In genomic region chr22:46776876-46777608, GRCh38 we compare ENCODE assay signal across 10 cellular contexts. TPM values are rescaled to one million over a fixed set of nuclear protein-coding genes. Genes with fewer than 3 reads are reported as not detected.
DNase-seq lines count a peak whose midpoint lies in the region; ATAC-seq and TF ChIP-seq lines count a peak whose summit lies in the region.
"Had no signal": no experiment of that assay in that cellular context is flagged by ENCODE, and none has a peak within 500 bp of the region (broad histone marks: within the 10 kb centered on the region; RNA-seq: fewer than 3 reads in every experiment).

No MANE protein-coding gene starts in this region.

- H3K9me2 ChIP-seq in SU-DHL-6 (replicated peaks; ENCODE audit: insufficient read depth, low read length), result no peaks in the 10 kb centered on the region

- H3K9me3 Mint-ChIP-seq in endothelial cell (ENCODE audit: unreplicated experiment), result no peaks in the 10 kb centered on the region
- no peaks in the 10 kb centered on the region for H3K9me3 Mint-ChIP-seq in stimulated activated naive CD8-positive, alpha-beta T cell treated with anti-CD3 and anti-CD28 coated beads, Interleukin-15, amount 100 ng/mL, for 72 hours

- no peak for ATAC-seq in Right ventricle myocardium inferior
- ATAC-seq in stimulated activated naive CD8-positive, alpha-beta T cell treated with anti-CD3 and anti-CD28 coated beads, Interleukin-15, amount 100 ng/mL, for 72 hours, result peak; percentile 5
- no peak for ATAC-seq in GM19467 (IDR thresholded peaks at IDR 0.05; ENCODE audit: unreplicated experiment)
- ATAC-seq in HG03354 (IDR thresholded peaks at IDR 0.05; ENCODE audit: poor library complexity, severe bottlenecking, unreplicated experiment), result no peak

- H2AFZ ChIP-seq in SU-DHL-6 (ENCODE audit: low read depth, low read length, severe bottlenecking), result no peak overlapping the region

- no peaks in the 10 kb centered on the region for H4K20me1 ChIP-seq in SU-DHL-6 (ENCODE audit: low read depth, low read length)

- H3K27me3 ChIP-seq in SU-DHL-6 (ENCODE audit: low read length), result no peaks in the 10 kb centered on the region
- H3K27me3 ChIP-seq: pancreas had no signal

- no peak overlapping the region for H3K4me3 Mint-ChIP-seq in endothelial cell (ENCODE audit: unreplicated experiment)
- H3K4me3 Mint-ChIP-seq in stimulated activated naive CD8-positive, alpha-beta T cell treated with anti-CD3 and anti-CD28 coated beads, Interleukin-15, amount 100 ng/mL, for 72 hours, result peak overlapping the region; percentile 77 to 78

- peak overlapping the region; percentile 98 for H3K27ac ChIP-seq in SU-DHL-6 (ENCODE audit: low read depth, low read length)

- peak overlapping the region; percentile 16 for H3K4me3 ChIP-seq in SU-DHL-6 (ENCODE audit: insufficient read depth, low read length, poor library complexity, severe bottlenecking)
- H3K4me3 ChIP-seq: pancreas had no signal

- peak overlapping the region; percentile 93 for H3K4me2 ChIP-seq in SU-DHL-6 (ENCODE audit: low read depth, low read length, poor library complexity, severe bottlenecking)

- peaks cover 6% of the 10 kb centered on the region for H3K36me3 Mint-ChIP-seq in endothelial cell (ENCODE audit: low read depth, unreplicated experiment)

- H3F3A ChIP-seq in SU-DHL-6 (ENCODE audit: insufficient read depth), result peaks cover 31% of the 10 kb centered on the region

- H3K9ac ChIP-seq in SU-DHL-6 (ENCODE audit: low read length), result peak overlapping the region; percentile 69

- DNase-seq in cardiac septum (ENCODE audit: low spot score), result peak; percentile 71
- no peak for DNase-seq in Right ventricle myocardium inferior (ENCODE audit: missing footprints)
- DNase-seq in endothelial cell (ENCODE audit: low spot score), result no peak
- no peak for DNase-seq in stimulated activated naive CD8-positive, alpha-beta T cell treated with anti-CD3 and anti-CD28 coated beads, Interleukin-15, amount 100 ng/mL, for 72 hours
- DNase-seq in DMS114 treated with DMSO at 0.1 percent for 48 hours (lab: John Stamatoyannopoulos, UW; ENCODE audit: unreplicated experiment), result no peak
- DNase-seq: amniotic stem cell, pancreas had no signal

- peaks cover 17% of the 10 kb centered on the region for H3K4me1 Mint-ChIP-seq in endothelial cell (ENCODE audit: unreplicated experiment)
- peaks cover 68% of the 10 kb centered on the region for H3K4me1 Mint-ChIP-seq in stimulated activated naive CD8-positive, alpha-beta T cell treated with anti-CD3 and anti-CD28 coated beads, Interleukin-15, amount 100 ng/mL, for 72 hours

- H3K79me2 ChIP-seq in SU-DHL-6 (ENCODE audit: insufficient read depth, low read length), result peaks cover 78% of the 10 kb centered on the region

- intact Hi-C loops in cardiac septum (cut with DNase I) (no loop called here), Right ventricle myocardium inferior (cut with DNase I) (no loop called here)

- TF ChIP-seq CTCF in SU-DHL-6 (IDR thresholded peaks at IDR 0.05; ENCODE audit: insufficient read depth, low read length, poor library complexity, severe bottlenecking), result no peak
- TF ChIP-seq CTCF in endothelial cell (IDR thresholded peaks at IDR 0.05; ENCODE audit: unreplicated experiment), result no peak

- H3K36me3 ChIP-seq in SU-DHL-6 (ENCODE audit: low read length), result no peaks in the 10 kb centered on the region
- H3K36me3 ChIP-seq: pancreas had no signal

- peaks cover 4% of the 10 kb centered on the region for H3K27me3 Mint-ChIP-seq in endothelial cell (ENCODE audit: unreplicated experiment)
- no peaks in the 10 kb centered on the region for H3K27me3 Mint-ChIP-seq in stimulated activated naive CD8-positive, alpha-beta T cell treated with anti-CD3 and anti-CD28 coated beads, Interleukin-15, amount 100 ng/mL, for 72 hours

- H3K27ac Mint-ChIP-seq in endothelial cell (ENCODE audit: unreplicated experiment), result peak overlapping the region; percentile 19
- peak overlapping the region; percentile 90 to 92 for H3K27ac Mint-ChIP-seq in stimulated activated naive CD8-positive, alpha-beta T cell treated with anti-CD3 and anti-CD28 coated beads, Interleukin-15, amount 100 ng/mL, for 72 hours

- H3K9me3 ChIP-seq in SU-DHL-6 (ENCODE audit: insufficient read depth, low read length), result no peaks in the 10 kb centered on the region
- H3K9me3 ChIP-seq: pancreas had no signal

RNA-seq across cellular contexts. Expression of gene TBC1D22A, which starts 14.6 kb away (rescaled TPM):
- total RNA-seq in cardiac septum, result 20.1 TPM
- total RNA-seq in Right ventricle myocardium inferior, result 14.6 TPM
- 25.3 TPM for total RNA-seq in endothelial cell (ENCODE audit: unreplicated experiment)

RNA-seq across cellular contexts. Expression of gene CERK, which starts 39.0 kb away (rescaled TPM):
- total RNA-seq in cardiac septum (60.0 TPM), Right ventricle myocardium inferior (71.6 TPM), endothelial cell (ENCODE audit: unreplicated experiment) (57.7 TPM)
